ENCODE assay signal across 11 cellular contexts in the genomic region with DNA sequence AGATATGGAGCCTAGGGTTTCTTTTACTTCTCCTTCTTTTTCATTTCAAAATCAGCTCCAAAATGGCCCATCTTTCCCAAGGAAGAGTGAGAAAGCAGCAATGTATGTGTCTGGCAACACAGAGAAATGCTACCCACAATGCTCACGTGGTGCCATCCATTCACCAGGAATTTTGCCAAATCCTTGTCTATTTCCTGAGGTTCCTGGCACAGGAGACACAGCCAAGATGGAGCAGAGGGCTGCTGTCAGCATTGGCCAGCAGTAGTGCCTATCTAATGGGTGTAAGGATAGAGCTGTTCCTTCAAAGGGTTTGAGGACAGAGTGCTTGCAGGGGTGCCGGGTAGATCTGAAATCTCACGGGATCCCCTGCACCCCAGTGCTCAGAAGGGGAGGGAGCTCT.
DNase-seq lines count a peak whose midpoint lies in the region; ATAC-seq and TF ChIP-seq lines count a peak whose summit lies in the region.
"Had no signal": no experiment of that assay in that cellular context is flagged by ENCODE, and none has a peak within 500 bp of the region (broad histone marks: within the 10 kb centered on the region; RNA-seq: fewer than 3 reads in every experiment).

No MANE protein-coding gene starts in this region.

- H3K36me3 Mint-ChIP-seq in activated CD4-positive, alpha-beta memory T cell treated with anti-CD3 and anti-CD28 coated beads for 36 hours, result no peaks in the 10 kb centered on the region
- H3K36me3 Mint-ChIP-seq: CD4-positive, alpha-beta memory T cell; natural killer cell treated with Interleukin-12 subunit alpha and Interleukin-12 subunit beta and Interleukin-15 and Interleukin-18, amount 100 ng/mL, for 72 hours had no signal

- peak; percentile 29 for ATAC-seq in mucosa of descending colon
- no peak for ATAC-seq in GM18520 (IDR thresholded peaks at IDR 0.05; ENCODE audit: unreplicated experiment)
- ATAC-seq in GM18873 (IDR thresholded peaks at IDR 0.05; ENCODE audit: low FRiP score, unreplicated experiment), result no peak
- ATAC-seq: natural killer cell treated with Interleukin-12 subunit alpha and Interleukin-12 subunit beta and Interleukin-15 and Interleukin-18, amount 100 ng/mL, for 72 hours had no signal

- CTCF ChIA-PET in activated CD4-positive, alpha-beta memory T cell treated with anti-CD3 and anti-CD28 coated beads for 36 hours (lab: Charles Lee), result no interaction called here

- no peak overlapping the region for H3K4me3 Mint-ChIP-seq in activated CD4-positive, alpha-beta memory T cell treated with anti-CD3 and anti-CD28 coated beads for 36 hours
- H3K4me3 Mint-ChIP-seq: activated T-helper 1 cell treated with anti-CD3 and anti-CD28 coated beads, Interleukin-12 subunit alpha, Interleukin-12 subunit beta, Interleukin-2, Interleukin-4 antibody, amounts not matched to agents 30 ng/mL and 10 ng/mL and 1 ng/mL, durations not matched to agents 14 hours and 24 hours and 36 hours; CD4-positive, alpha-beta memory T cell; natural killer cell treated with Interleukin-12 subunit alpha and Interleukin-12 subunit beta and Interleukin-15 and Interleukin-18, amount 100 ng/mL, for 72 hours had no signal

- TF ChIP-seq CTCF in C4-2B (conservative IDR thresholded peaks at IDR 0.05) (no peak), breast epithelium (IDR thresholded peaks at IDR 0.05) (no peak), mucosa of descending colon (IDR thresholded peaks at IDR 0.05) (no peak)

- no peaks in the 10 kb centered on the region for H3K4me1 Mint-ChIP-seq in activated CD4-positive, alpha-beta memory T cell treated with anti-CD3 and anti-CD28 coated beads for 36 hours (ENCODE audit: low read depth)
- H3K4me1 Mint-ChIP-seq: CD4-positive, alpha-beta memory T cell had no signal

- POLR2A ChIA-PET in activated CD4-positive, alpha-beta memory T cell treated with anti-CD3 and anti-CD28 coated beads for 36 hours (lab: Charles Lee), result no interaction called here

- no peaks in the 10 kb centered on the region for H3K27me3 Mint-ChIP-seq in activated CD4-positive, alpha-beta memory T cell treated with anti-CD3 and anti-CD28 coated beads for 36 hours
- H3K27me3 Mint-ChIP-seq: CD4-positive, alpha-beta memory T cell had no signal

- TF ChIP-seq POLR2A in breast epithelium (IDR thresholded peaks at IDR 0.05), result no peak

- DNase-seq in NCI-H1092 (lab: John Stamatoyannopoulos, UW) (peak; percentile 73), breast epithelium (ENCODE audit: low spot score in 2 of 2) (no peak), mucosa of descending colon (no peak), NCI-H526 treated with DMSO at 0.1 percent for 48 hours (lab: John Stamatoyannopoulos, UW) (no peak)
- DNase-seq in activated CD4-positive, alpha-beta memory T cell treated with anti-CD3 and anti-CD28 coated beads for 36 hours, result no peak
- DNase-seq: CD4-positive, alpha-beta memory T cell had no signal

- H3K4me3 ChIP-seq in breast epithelium, result no peak overlapping the region
- no peak overlapping the region for H3K4me3 ChIP-seq in mucosa of descending colon

- peaks cover 0 to 8% of the 10 kb centered on the region in 2 donors for H3K4me1 ChIP-seq in breast epithelium
- H3K4me1 ChIP-seq in mucosa of descending colon (ENCODE audit: low read depth), result no peaks in the 10 kb centered on the region

- H3K9me3 Mint-ChIP-seq in activated CD4-positive, alpha-beta memory T cell treated with anti-CD3 and anti-CD28 coated beads for 36 hours, result no peaks in the 10 kb centered on the region
- H3K9me3 Mint-ChIP-seq: activated T-helper 1 cell treated with anti-CD3 and anti-CD28 coated beads, Interleukin-12 subunit alpha, Interleukin-12 subunit beta, Interleukin-2, Interleukin-4 antibody, amounts not matched to agents 30 ng/mL and 10 ng/mL and 1 ng/mL, durations not matched to agents 14 hours and 24 hours and 36 hours; CD4-positive, alpha-beta memory T cell; natural killer cell treated with Interleukin-12 subunit alpha and Interleukin-12 subunit beta and Interleukin-15 and Interleukin-18, amount 100 ng/mL, for 72 hours had no signal

- intact Hi-C loops in breast epithelium (cut with DNase I; ENCODE audit: low total_unique reads), result no loop called here
- intact Hi-C loops in mucosa of descending colon (cut with DNase I, micrococcal nuclease), result no loop called here
- intact Hi-C loops in activated CD4-positive, alpha-beta memory T cell treated with anti-CD3 and anti-CD28 coated beads for 36 hours (cut with micrococcal nuclease), result no loop called here

- H3K36me3 ChIP-seq in breast epithelium (no peaks in the 10 kb centered on the region), mucosa of descending colon (ENCODE audit: low read depth) (no peaks in the 10 kb centered on the region)

- H3K27ac Mint-ChIP-seq in activated CD4-positive, alpha-beta memory T cell treated with anti-CD3 and anti-CD28 coated beads for 36 hours, result no peak overlapping the region
- H3K27ac Mint-ChIP-seq: activated T-helper 1 cell treated with anti-CD3 and anti-CD28 coated beads, Interleukin-12 subunit alpha, Interleukin-12 subunit beta, Interleukin-2, Interleukin-4 antibody, amounts not matched to agents 30 ng/mL and 10 ng/mL and 1 ng/mL, durations not matched to agents 14 hours and 24 hours and 36 hours; CD4-positive, alpha-beta memory T cell; natural killer cell treated with Interleukin-12 subunit alpha and Interleukin-12 subunit beta and Interleukin-15 and Interleukin-18, amount 100 ng/mL, for 72 hours had no signal

- no peaks in the 10 kb centered on the region for H3K9me3 ChIP-seq in breast epithelium
- H3K9me3 ChIP-seq in mucosa of descending colon, result no peaks in the 10 kb centered on the region

- H3K27me3 ChIP-seq in breast epithelium, result no peaks in the 10 kb centered on the region

- H3K27ac ChIP-seq in C4-2B (peak overlapping the region; percentile 59), breast epithelium (peak overlapping the region; percentile 75 to 85)
